Comparison of ENCODE assay signal across 7 cellular contexts in genomic region chr2:126658316-126658909, GRCh38. TPM values are rescaled to one million over a fixed set of nuclear protein-coding genes. Genes with fewer than 3 reads are reported as not detected.
DNase-seq lines count a peak whose midpoint lies in the region; ATAC-seq, FAIRE-seq and TF ChIP-seq lines count a peak whose summit lies in the region.

No MANE protein-coding gene starts in this region.

- no peaks in the 10 kb centered on the region for H3K9me3 ChIP-seq in esophagus (ENCODE audit: control insufficient read depth in 2 of 2, insufficient read depth in 1 of 2, low read depth in 1 of 2, low read length in 1 of 2)

- no peak for FAIRE-seq in H54 (lab: Jason Lieb, UNC)

- H3K4me1 ChIP-seq in esophagus (ENCODE audit: control insufficient read depth in 2 of 2, insufficient read depth in 2 of 2, low read length in 1 of 2) = peaks cover 10 to 45% of the 10 kb centered on the region in 2 donors

- H3K36me3 Mint-ChIP-seq in stimulated activated effector memory CD8-positive, alpha-beta T cell treated with anti-CD3 and anti-CD28 coated beads, Interleukin-12 subunit alpha, Interleukin-12 subunit beta, amount 100 ng/mL, for 72 hours = peaks cover 46% of the 10 kb centered on the region

- peak overlapping the region; percentile 99 for H3K27ac Mint-ChIP-seq in stimulated activated effector memory CD8-positive, alpha-beta T cell treated with anti-CD3 and anti-CD28 coated beads, Interleukin-12 subunit alpha, Interleukin-12 subunit beta, amount 100 ng/mL, for 72 hours

- no peak for TF ChIP-seq POLR2A in H54 (IDR thresholded peaks at IDR 0.05; ENCODE audit: low read depth, low read length)

- no peak overlapping the region for H3K4me3 ChIP-seq in esophagus (ENCODE audit: low read depth in 1 of 2, low read length in 2 of 2)

- H3K4me3 Mint-ChIP-seq in stimulated activated effector memory CD8-positive, alpha-beta T cell treated with anti-CD3 and anti-CD28 coated beads, Interleukin-12 subunit alpha, Interleukin-12 subunit beta, amount 100 ng/mL, for 72 hours = peak overlapping the region; percentile 96

- ATAC-seq in GM21423 (IDR thresholded peaks at IDR 0.05; ENCODE audit: unreplicated experiment) (peak; percentile 3), HG03575 (IDR thresholded peaks at IDR 0.05; ENCODE audit: extremely low read depth, insufficient number of reproducible peaks, low FRiP score, unreplicated experiment) (peak; percentile 0)
- no peak for ATAC-seq in stimulated activated effector memory CD8-positive, alpha-beta T cell treated with anti-CD3 and anti-CD28 coated beads, Interleukin-12 subunit alpha, Interleukin-12 subunit beta, amount 100 ng/mL, for 72 hours

- H3K27me3 ChIP-seq in esophagus (ENCODE audit: control insufficient read depth in 1 of 2, insufficient read depth in 2 of 2, low read length in 2 of 2) = no peaks in the 10 kb centered on the region

- no peak for DNase-seq in stimulated activated effector memory CD8-positive, alpha-beta T cell treated with anti-CD3 and anti-CD28 coated beads, Interleukin-12 subunit alpha, Interleukin-12 subunit beta, amount 100 ng/mL, for 72 hours (ENCODE audit: low spot score in 2 of 2)
- DNase-seq in NAMALWA (ENCODE audit: low spot score) (no peak), H54 (ENCODE audit: insufficient read length, low spot score) (no peak)
- no peak for DNase-seq in NK-92 treated with Interleukin-12 subunit alpha and Interleukin-12 subunit beta, amount 100 ng/mL, for 24 hours (lab: John Stamatoyannopoulos, UW)

- H3K4me1 Mint-ChIP-seq in stimulated activated effector memory CD8-positive, alpha-beta T cell treated with anti-CD3 and anti-CD28 coated beads, Interleukin-12 subunit alpha, Interleukin-12 subunit beta, amount 100 ng/mL, for 72 hours = peaks cover 77% of the 10 kb centered on the region

- no peaks in the 10 kb centered on the region for H3K36me3 ChIP-seq in esophagus (ENCODE audit: control insufficient read depth in 2 of 2, insufficient read depth in 2 of 2, low read length in 1 of 2)

- peak overlapping the region; percentile 81 to 88 for H3K27ac ChIP-seq in esophagus (ENCODE audit: low read depth in 2 of 2, low read length in 1 of 2)

- H3K9me3 Mint-ChIP-seq in stimulated activated effector memory CD8-positive, alpha-beta T cell treated with anti-CD3 and anti-CD28 coated beads, Interleukin-12 subunit alpha, Interleukin-12 subunit beta, amount 100 ng/mL, for 72 hours = no peaks in the 10 kb centered on the region

- 67% methylated on average over 2 of the region's 2 CpGs for WGBS in esophagus, 2 donors

RNA-seq across cellular contexts. Expression of gene GYPC, which starts 2.5 kb away (rescaled TPM):
- 10 to 100 TPM; 23.7 to 25.0 TPM for polyA plus RNA-seq in esophagus
